8 cellular contexts compared by ENCODE assay signal in the genomic region with DNA sequence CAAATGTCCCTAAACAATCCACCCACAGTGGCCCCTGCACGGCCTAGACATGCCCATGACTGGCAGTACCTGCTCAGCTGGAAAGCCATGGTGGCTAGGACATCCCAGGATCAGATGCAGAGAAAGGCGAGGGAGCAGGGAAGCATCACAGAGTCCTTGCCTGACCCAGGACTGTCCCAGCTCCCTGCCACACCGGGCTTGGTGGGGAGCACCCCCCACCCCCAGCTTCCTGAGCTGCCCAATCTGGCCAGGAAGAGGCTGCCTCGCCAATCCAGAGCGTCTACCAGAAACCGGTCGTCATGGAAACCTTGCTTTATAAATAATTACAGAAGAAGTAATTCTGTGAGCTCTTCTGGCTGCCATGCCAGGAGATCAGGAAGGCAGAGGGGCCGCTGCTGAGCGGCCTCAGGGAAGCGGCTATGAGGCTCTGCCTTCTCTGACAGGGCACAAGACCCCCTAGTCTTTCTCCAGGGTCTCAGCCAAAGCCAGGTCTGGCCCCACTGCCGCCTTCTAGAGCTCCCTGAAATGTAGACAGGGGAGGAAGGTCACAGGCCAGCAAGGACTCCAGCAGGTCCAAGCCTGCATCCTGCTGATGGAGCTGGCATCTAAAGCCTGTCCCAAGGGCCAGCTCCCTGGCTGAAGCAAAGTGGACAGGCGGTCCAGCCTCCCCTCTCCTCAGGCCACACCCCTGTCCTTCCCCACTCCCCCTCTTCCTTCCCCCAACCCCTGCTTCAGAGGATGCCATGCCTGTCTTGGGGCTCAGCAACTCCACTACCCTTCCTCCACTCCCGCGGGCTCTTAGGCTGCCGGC. TPM values are rescaled to one million over a fixed set of nuclear protein-coding genes. Genes with fewer than 3 reads are reported as not detected.
DNase-seq lines count a peak whose midpoint lies in the region; ATAC-seq and TF ChIP-seq lines count a peak whose summit lies in the region.

No MANE protein-coding gene starts in this region.

- peak; percentile 55 for DNase-seq in GM10248 (ENCODE audit: extremely low spot score)
- DNase-seq in activated CD8-positive, alpha-beta memory T cell treated with anti-CD3 and anti-CD28 coated beads, Interleukin-2, amount 10 ng/mL, durations not matched to agents 7 days and 5 days: peak; percentile 77
- peak; percentile 64 for DNase-seq in fibroblast of gingiva (ENCODE audit: low read depth)
- DNase-seq in posterior vena cava (ENCODE audit: low spot score): peak; percentile 89
- no peak for DNase-seq in NOMO-1 (lab: John Stamatoyannopoulos, UW; ENCODE audit: unreplicated experiment in 2 of 2)
- DNase-seq in NCI-H1694 treated with DMSO at 0.1 percent for 48 hours (lab: John Stamatoyannopoulos, UW): no peak

- POLR2A ChIA-PET in GM10248 (lab: Yijun Ruan, JAX): interaction anchor here (0.6 kb wide), 1 partner anchor 13 kb away, joined by 6 read pairs; no protein-coding TSS in a partner anchor

- CTCF ChIA-PET in GM10248 (lab: Yijun Ruan, JAX): interaction anchor here (0.8 to 9.3 kb wide), 10 partner anchors 10 to 195 kb away, joined by 3 to 127 read pairs (median 5); a partner anchor contains a TSS
- CTCF ChIA-PET in activated CD8-positive, alpha-beta memory T cell treated with anti-CD3 and anti-CD28 coated beads, Interleukin-2, amount 10 ng/mL, durations not matched to agents 7 days and 5 days (lab: Charles Lee): interaction anchor here (0.9 to 7.7 kb wide), 12 partner anchors 10 to 196 kb away, joined by 3 to 90 read pairs (median 4); a partner anchor contains a TSS

- H3K36me3 Mint-ChIP-seq in activated CD8-positive, alpha-beta memory T cell treated with anti-CD3 and anti-CD28 coated beads, Interleukin-2, amount 10 ng/mL, durations not matched to agents 7 days and 5 days: peaks cover 5% of the 10 kb centered on the region

- peak overlapping the region; percentile 53 for H3K4me3 Mint-ChIP-seq in activated CD8-positive, alpha-beta memory T cell treated with anti-CD3 and anti-CD28 coated beads, Interleukin-2, amount 10 ng/mL, durations not matched to agents 7 days and 5 days

- TF ChIP-seq CTCF in GM10248 (IDR thresholded peaks at IDR 0.05; ENCODE audit: control extremely low read depth, extremely low read depth, low read depth, missing control alignments): no peak

- peak overlapping the region; percentile 91 for H3K27ac Mint-ChIP-seq in activated CD8-positive, alpha-beta memory T cell treated with anti-CD3 and anti-CD28 coated beads, Interleukin-2, amount 10 ng/mL, durations not matched to agents 7 days and 5 days

- H3K4me1 Mint-ChIP-seq in activated CD8-positive, alpha-beta memory T cell treated with anti-CD3 and anti-CD28 coated beads, Interleukin-2, amount 10 ng/mL, durations not matched to agents 7 days and 5 days: peaks cover 36% of the 10 kb centered on the region

- no peaks in the 10 kb centered on the region for H3K9me3 Mint-ChIP-seq in activated CD8-positive, alpha-beta memory T cell treated with anti-CD3 and anti-CD28 coated beads, Interleukin-2, amount 10 ng/mL, durations not matched to agents 7 days and 5 days (ENCODE audit: low read depth)

- no peaks in the 10 kb centered on the region for H3K27me3 Mint-ChIP-seq in activated CD8-positive, alpha-beta memory T cell treated with anti-CD3 and anti-CD28 coated beads, Interleukin-2, amount 10 ng/mL, durations not matched to agents 7 days and 5 days

- ATAC-seq in HG03159 (IDR thresholded peaks at IDR 0.05; ENCODE audit: unreplicated experiment): peak; percentile 45
- ATAC-seq in activated CD8-positive, alpha-beta memory T cell treated with anti-CD3 and anti-CD28 coated beads, Interleukin-2, amount 10 ng/mL, durations not matched to agents 7 days and 5 days: peak; percentile 68
- no peak for ATAC-seq in GM19324 (IDR thresholded peaks at IDR 0.05; ENCODE audit: low FRiP score, unreplicated experiment)

- intact Hi-C loops in posterior vena cava (cut with DNase I): no loop called here

RNA-seq across cellular contexts. Expression of a gene that starts 34.6 kb away (rescaled TPM):
- 10 to 100 TPM; 81.3 to 87.0 TPM for total RNA-seq in activated CD8-positive, alpha-beta memory T cell treated with anti-CD3 and anti-CD28 coated beads, Interleukin-2, amount 10 ng/mL, durations not matched to agents 7 days and 5 days
- total RNA-seq in posterior vena cava: 10 to 100 TPM; 17.6 to 26.5 TPM

Comparison
In these comparisons a context has a peak if more than half of its experiments do, and no peak if none do; other contexts are left out.
1. DNase-seq: peak in GM10248 (single experiment), activated CD8-positive, alpha-beta memory T cell treated with anti-CD3 and anti-CD28 coated beads, Interleukin-2, amount 10 ng/mL, durations not matched to agents 7 days and 5 days (single experiment), fibroblast of gingiva (single experiment) and posterior vena cava (single experiment); none in NOMO-1 (0 of 2) and NCI-H1694 treated with DMSO at 0.1 percent for 48 hours (single experiment).